In the genomic region with DNA sequence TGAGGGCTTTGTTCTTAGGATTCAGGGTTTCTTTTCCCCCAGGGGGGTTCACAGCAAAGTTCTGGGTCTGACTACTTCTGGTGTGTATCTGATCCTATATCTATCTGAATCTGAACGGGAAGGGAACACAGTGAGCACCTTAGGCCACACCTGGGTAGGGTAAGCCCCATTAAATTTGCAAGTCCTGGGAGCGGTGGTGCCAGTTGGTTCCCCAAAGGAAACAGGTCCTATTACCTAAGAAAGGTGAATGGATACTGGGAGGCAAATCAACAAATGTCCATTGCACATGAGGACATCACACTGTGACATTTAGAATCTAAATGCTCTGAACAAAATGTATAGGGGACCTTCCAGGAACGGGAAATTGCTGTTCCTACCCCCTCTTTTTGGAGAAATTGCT, we compare ENCODE assay signal across 1 cellular context.
TF ChIP-seq lines count a peak whose summit lies in the region.

No MANE protein-coding gene starts in this region.

TF ChIP-seq in IMR-90, 13 proteins besides CTCF, POLR2A, EP300 and RAD21 (continued from another document):
- TF ChIP-seq ELK1 (IDR thresholded peaks at IDR 0.05; ENCODE audit: borderline replicate concordance, low read depth, low read length) (no peak), BHLHE40 (IDR thresholded peaks at IDR 0.05; ENCODE audit: low read depth, low read length) (no peak), MAFK (IDR thresholded peaks at IDR 0.05; ENCODE audit: low read depth, low read length) (no peak), CEBPB (IDR thresholded peaks at IDR 0.05; ENCODE audit: low read depth, low read length) (no peak), CHD1 (IDR thresholded peaks at IDR 0.05; ENCODE audit: low read depth, low read length) (no peak), SMC3 (IDR thresholded peaks at IDR 0.05; ENCODE audit: low read depth, low read length) (no peak), FOS (IDR thresholded peaks at IDR 0.05; ENCODE audit: low read depth, low read length) (no peak), NFE2L2 (IDR thresholded peaks at IDR 0.05; ENCODE audit: low read depth, low read length) (no peak), MAZ (IDR thresholded peaks at IDR 0.05; ENCODE audit: borderline replicate concordance, low read depth, low read length) (no peak)
- TF ChIP-seq, protein P1, sequence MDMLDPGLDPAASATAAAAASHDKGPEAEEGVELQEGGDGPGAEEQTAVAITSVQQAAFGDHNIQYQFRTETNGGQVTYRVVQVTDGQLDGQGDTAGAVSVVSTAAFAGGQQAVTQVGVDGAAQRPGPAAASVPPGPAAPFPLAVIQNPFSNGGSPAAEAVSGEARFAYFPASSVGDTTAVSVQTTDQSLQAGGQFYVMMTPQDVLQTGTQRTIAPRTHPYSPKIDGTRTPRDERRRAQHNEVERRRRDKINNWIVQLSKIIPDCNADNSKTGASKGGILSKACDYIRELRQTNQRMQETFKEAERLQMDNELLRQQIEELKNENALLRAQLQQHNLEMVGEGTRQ (IDR thresholded peaks at IDR 0.05; ENCODE audit: low read depth, low read length): no peak
